ENCODE assay signal across 25 cellular contexts in the genomic region with DNA sequence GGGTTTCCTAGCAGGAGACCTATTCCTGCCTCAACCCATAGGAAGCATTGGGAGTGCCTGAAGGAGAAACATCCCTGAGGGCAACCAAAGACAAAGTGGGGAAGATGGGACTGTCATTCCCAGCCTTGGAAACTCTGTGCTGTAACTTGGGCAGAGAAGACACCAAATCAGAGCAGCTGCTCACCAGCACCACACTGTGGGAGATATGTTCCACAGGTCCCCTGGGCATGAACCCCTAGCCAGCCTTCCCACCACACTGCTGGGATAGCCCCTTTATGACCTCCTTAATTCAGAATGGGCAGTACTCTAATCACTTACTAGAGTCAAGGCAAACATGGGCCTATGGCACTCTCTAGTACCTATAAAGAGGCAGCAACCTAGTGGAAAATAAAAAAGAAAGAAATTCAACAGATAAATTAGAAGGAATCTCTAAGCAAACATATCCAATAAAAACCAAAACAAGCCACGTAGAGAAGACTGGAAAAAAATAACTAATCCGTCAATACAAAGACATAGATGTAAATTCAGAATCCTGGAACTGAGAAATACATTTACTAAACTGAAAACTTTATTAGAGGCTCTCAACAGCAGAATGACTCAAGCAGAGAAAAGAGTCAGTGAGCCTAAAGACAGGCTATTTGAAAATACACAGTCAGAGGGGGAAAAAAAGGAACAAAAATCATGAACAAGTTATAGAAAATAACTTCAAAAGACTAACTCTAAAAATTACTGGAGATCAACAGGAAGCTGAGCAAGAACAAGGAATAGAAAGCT.
A peak's percentile ranks its signal among the peaks of the same experiment; 100 is the strongest.
DNase-seq lines count a peak whose midpoint lies in the region; ATAC-seq, FAIRE-seq and TF ChIP-seq lines count a peak whose summit lies in the region.
"Had no signal": no experiment of that assay in that cellular context is flagged by ENCODE, and none has a peak within 500 bp of the region (broad histone marks: within the 10 kb centered on the region; RNA-seq: fewer than 3 reads in every experiment).

No MANE protein-coding gene starts in this region.

- no peak overlapping the region for H3K4me2 ChIP-seq in H9 (ENCODE audit: insufficient read depth, insufficient read length, low read length)
- no peak overlapping the region for H3K4me2 ChIP-seq in MM.1S (ENCODE audit: low read depth, low read length)
- no peak overlapping the region for H3K4me2 ChIP-seq in H1 (ENCODE audit: insufficient read depth in 1 of 2, low read depth in 2 of 2, low read length in 2 of 2)
- H3K4me2 ChIP-seq in mesenchymal stem cell (ENCODE audit: low read length, poor library complexity, severe bottlenecking), result no peak overlapping the region

- peak overlapping the region; percentile 28 for H2BK20ac ChIP-seq in H9 (ENCODE audit: low read depth, low read length, poor library complexity, severe bottlenecking)
- H2BK20ac ChIP-seq in H1 (ENCODE audit: low read length), result peak overlapping the region; percentile 99

- no peak overlapping the region for H2BK5ac ChIP-seq in H9 (ENCODE audit: insufficient read length, low read length)
- 0 out of 2 replicates have a peak overlapping the region, but pooled peaks have one; percentile 63 for H2BK5ac ChIP-seq in H1 (ENCODE audit: low read depth, low read length)
- no peak overlapping the region for H2BK5ac ChIP-seq in mesenchymal stem cell (ENCODE audit: low read depth, low read length, poor library complexity, severe bottlenecking)

- H3K4me1 Mint-ChIP-seq in H9, result peaks cover 39 to 52% of the 10 kb centered on the region in 2 experiments
- H3K4me1 Mint-ChIP-seq: B cell, CD14-positive monocyte had no signal

- H3K18ac ChIP-seq in H9 (ENCODE audit: insufficient read length, low read depth, low read length), result no peak overlapping the region
- peak overlapping the region; percentile 71; the same call in 1 of the 2 replicates for H3K18ac ChIP-seq in H1 (ENCODE audit: extremely low read depth, low read length)
- no peak overlapping the region for H3K18ac ChIP-seq in mesenchymal stem cell (ENCODE audit: low read depth in 1 of 2, low read length in 2 of 2)

- H4K8ac ChIP-seq in H9 (replicated peaks; ENCODE audit: insufficient read length, low read depth, low read length) (no peak overlapping the region), H1 (ENCODE audit: extremely low read depth, insufficient read depth, low read length) (no peak overlapping the region), mesenchymal stem cell (ENCODE audit: low read length) (no peak overlapping the region)

- no peaks in the 10 kb centered on the region for H3F3A ChIP-seq in MM.1S (ENCODE audit: insufficient read depth, low read length)

- H3K36me3 ChIP-seq in MM.1S (replicated peaks; ENCODE audit: insufficient read depth, low read length) (no peaks in the 10 kb centered on the region), H1 (ENCODE audit: control insufficient read depth in 2 of 4, insufficient read depth in 4 of 4, low read length in 3 of 4) (peaks cover 0 to 5% (median 0%) of the 10 kb centered on the region in 4 experiments; a peak in 1 of 8 replicates), mesenchymal stem cell (ENCODE audit: control insufficient read depth in 1 of 2, insufficient read depth in 2 of 2, low read depth in 1 of 2, low read length in 2 of 2) (no peaks in the 10 kb centered on the region)
- H3K36me3 ChIP-seq: SJSA1 had no signal

- H3K4me1 ChIP-seq in H9 (ENCODE audit: insufficient read depth, low read length) (peaks cover 14% of the 10 kb centered on the region), MM.1S (ENCODE audit: low read length) (no peaks in the 10 kb centered on the region), H1 (replicated peaks in 1 of 4; ENCODE audit: control insufficient read depth in 3 of 4, insufficient read depth in 4 of 4, low read length in 3 of 4) (peaks cover 10 to 17% (median 13%) of the 10 kb centered on the region in 4 experiments), mesenchymal stem cell (ENCODE audit: control insufficient read depth, insufficient read depth, low read depth, low read length) (no peaks in the 10 kb centered on the region)
- H3K4me1 ChIP-seq: SJSA1 had no signal

- H2BK120ac ChIP-seq in H9 (ENCODE audit: low read depth, low read length, poor library complexity, severe bottlenecking) (no peak overlapping the region), H1 (replicated peaks; ENCODE audit: low read depth, low read length) (peak overlapping the region; percentile 81), mesenchymal stem cell (ENCODE audit: low read depth, low read length) (no peak overlapping the region)

- peak overlapping the region in 1 of 3 experiments; percentile 41; a peak in 2 of 7 replicates for H3K27ac Mint-ChIP-seq in H9
- H3K27ac Mint-ChIP-seq: B cell, CD14-positive monocyte had no signal

- H3K79me2 ChIP-seq in H9 (ENCODE audit: insufficient read depth, low read length) (no peaks in the 10 kb centered on the region), MM.1S (ENCODE audit: low read length) (no peaks in the 10 kb centered on the region), H1 (ENCODE audit: control insufficient read depth in 1 of 2, insufficient read depth in 2 of 2, low read length in 2 of 2) (no peaks in the 10 kb centered on the region)

- peak; percentile 53 to 62 for TF ChIP-seq RAD21 in H1 (IDR thresholded peaks at IDR 0.05 in 1 of 2, conservative IDR thresholded peaks at IDR 0.05 in 1 of 2; ENCODE audit: low read depth in 2 of 2, low read length in 2 of 2)

- H3K14ac ChIP-seq in H9 (ENCODE audit: insufficient read depth, low read length) (no peak overlapping the region), H1 (ENCODE audit: insufficient read length) (no peak overlapping the region), mesenchymal stem cell (ENCODE audit: low read length in 2 of 2) (no peak overlapping the region)

- no peaks in the 10 kb centered on the region for H3K79me1 ChIP-seq in H9 (ENCODE audit: insufficient read depth, low read depth, low read length, poor library complexity, severe bottlenecking)
- H3K79me1 ChIP-seq in H1 (ENCODE audit: low read depth, low read length), result no peaks in the 10 kb centered on the region
- H3K79me1 ChIP-seq in mesenchymal stem cell (replicated peaks; ENCODE audit: low read length, poor library complexity, severe bottlenecking), result no peaks in the 10 kb centered on the region

- H3K9me3 Mint-ChIP-seq in H9, result peaks cover 14 to 19% of the 10 kb centered on the region in 2 experiments

- H3K9me3 ChIP-seq in H9 (ENCODE audit: control insufficient read depth, low read depth, low read length), result no peaks in the 10 kb centered on the region
- H3K9me3 ChIP-seq in MM.1S (replicated peaks; ENCODE audit: insufficient read depth, low read length), result no peaks in the 10 kb centered on the region
- H3K9me3 ChIP-seq in H1 (ENCODE audit: insufficient read depth in 2 of 2, low read depth in 1 of 2, low read length in 1 of 2), result peaks cover 0 to 5% of the 10 kb centered on the region in 2 experiments; a peak in 1 of 4 replicates
- H3K9me3 ChIP-seq in mesenchymal stem cell (ENCODE audit: control insufficient read depth, low read length), result peaks cover 42% of the 10 kb centered on the region
- H3K9me3 ChIP-seq: SJSA1 had no signal

- no peaks in the 10 kb centered on the region for H3K9me2 ChIP-seq in MM.1S (replicated peaks; ENCODE audit: insufficient read depth, low read length)

- no peak for FAIRE-seq in H1 (lab: Jason Lieb, UNC)

- WGBS in H9 (ENCODE audit: extremely low coverage, insufficient read length, low lambda C conversion rate), result no CpG with 5 or more reads among the region's 2 CpGs
- 91% methylated on average over 2 of the region's 2 CpGs; no CpG with 5 or more reads in 1 of the 2 experiments for WGBS in H1 (ENCODE audit: extremely low coverage in 1 of 2, insufficient coverage in 1 of 2, insufficient read length in 1 of 2, insufficient replicate concordance in 2 of 2, low coverage in 1 of 2, low lambda C conversion rate in 2 of 2, missing lambda C conversion rate in 1 of 2), 2 experiments
- WGBS in mesenchymal stem cell, result 100% methylated on average over 2 of the region's 2 CpGs

- no peak overlapping the region for H3K4me3 ChIP-seq in MM.1S (ENCODE audit: low read length)
- no peak overlapping the region for H3K4me3 ChIP-seq in H1 (ENCODE audit: extremely low read depth in 1 of 4, insufficient read depth in 2 of 4, low read depth in 3 of 4, low read length in 4 of 4)
- H3K4me3 ChIP-seq in mesenchymal stem cell (ENCODE audit: insufficient read depth in 1 of 2, low read depth in 1 of 2, low read length in 2 of 2), result peak overlapping the region in 1 of 2 experiments; percentile 14
- H3K4me3 ChIP-seq: GM23248, SJSA1 had no signal

- H3K9ac ChIP-seq in H9 (ENCODE audit: extremely low read depth, insufficient read length, low read length), result no peak overlapping the region
- no peak overlapping the region for H3K9ac ChIP-seq in MM.1S (ENCODE audit: low read length)
- no peak overlapping the region for H3K9ac ChIP-seq in H1 (replicated peaks in 1 of 4; ENCODE audit: extremely low read depth in 1 of 4, low read depth in 3 of 4, low read length in 3 of 4)
- H3K9ac ChIP-seq in mesenchymal stem cell (ENCODE audit: low read length), result no peak overlapping the region
- H3K9ac ChIP-seq: GM23248 had no signal

- POLR2A ChIA-PET in H1 (lab: Charles Lee; ENCODE audit: partially characterized antibody), result no interaction called here

- CTCF ChIA-PET in H1 (lab: Charles Lee; ENCODE audit: partially characterized antibody), result interaction anchor here (0.6 to 1.3 kb wide), 5 partner anchors 34 to 591 kb away, joined by 3 to 5 read pairs (median 3); no protein-coding TSS in a partner anchor

- ATAC-seq in GM21423 (IDR thresholded peaks at IDR 0.05; ENCODE audit: unreplicated experiment) (no peak), left cardiac atrium (no peak)

- peaks cover 7 to 34% (median 17%) of the 10 kb centered on the region in 3 experiments for H3K36me3 Mint-ChIP-seq in H9 (ENCODE audit: insufficient read depth in 1 of 3, low read depth in 3 of 3)
- H3K36me3 Mint-ChIP-seq: CD14-positive monocyte had no signal

- H2AFZ ChIP-seq in H9 (ENCODE audit: low read length), result no peak overlapping the region
- no peak overlapping the region for H2AFZ ChIP-seq in MM.1S (ENCODE audit: low read length)
- no peak overlapping the region for H2AFZ ChIP-seq in H1 (ENCODE audit: low read length)
- H2AFZ ChIP-seq in mesenchymal stem cell (ENCODE audit: low read depth, low read length), result no peak overlapping the region
- H2AFZ ChIP-seq: GM23248 had no signal

- no peak for TF ChIP-seq EP300 in H1 (IDR thresholded peaks at IDR 0.05; ENCODE audit: borderline replicate concordance in 1 of 2, low read depth in 2 of 2, low read length in 2 of 2)

- H4K20me1 ChIP-seq in H9 (ENCODE audit: control insufficient read depth, insufficient read depth, insufficient read length), result no peaks in the 10 kb centered on the region
- no peaks in the 10 kb centered on the region for H4K20me1 ChIP-seq in MM.1S (ENCODE audit: insufficient read depth, low read length)
- no peaks in the 10 kb centered on the region for H4K20me1 ChIP-seq in H1 (replicated peaks in 1 of 2; ENCODE audit: control insufficient read depth in 1 of 2, insufficient read depth in 2 of 2, low read length in 2 of 2)

- H3K27me3 ChIP-seq in H9 (ENCODE audit: insufficient read depth, low read length) (no peaks in the 10 kb centered on the region), MM.1S (replicated peaks; ENCODE audit: insufficient read depth, low read length) (no peaks in the 10 kb centered on the region), H1 (replicated peaks in 1 of 4; ENCODE audit: control insufficient read depth in 3 of 4, extremely low read depth in 1 of 4, insufficient read depth in 3 of 4, low read length in 3 of 4) (no peaks in the 10 kb centered on the region), mesenchymal stem cell (ENCODE audit: control insufficient read depth in 1 of 2, insufficient read depth in 1 of 2, low read length in 2 of 2) (peaks cover 0 to 83% of the 10 kb centered on the region in 2 experiments)
- H3K27me3 ChIP-seq: SJSA1 had no signal

- H3K4ac ChIP-seq in H9 (ENCODE audit: low read depth, low read length), result no peak overlapping the region
- no peak overlapping the region for H3K4ac ChIP-seq in H1 (replicated peaks; ENCODE audit: insufficient read length, low read depth, low read length)
- H3K4ac ChIP-seq in mesenchymal stem cell (ENCODE audit: low read depth in 1 of 2, low read length in 2 of 2), result no peak overlapping the region

- H3K23me2 ChIP-seq in H9 (ENCODE audit: insufficient read length, low read depth, low read length, poor library complexity, severe bottlenecking), result no peaks in the 10 kb centered on the region
- H3K23me2 ChIP-seq in H1 (ENCODE audit: low read depth, low read length), result no peaks in the 10 kb centered on the region

- H2BK15ac ChIP-seq in H9 (ENCODE audit: low read depth, low read length) (no peak overlapping the region), H1 (ENCODE audit: low read length) (0 out of 2 replicates have a peak overlapping the region, but pooled peaks have one; percentile 26), mesenchymal stem cell (ENCODE audit: low read depth, poor library complexity, severe bottlenecking) (no peak overlapping the region)

- DNase-seq in H9 (no peak), MM.1S (no peak), H1 (ENCODE audit: low read depth in 1 of 2, low spot score in 2 of 2) (no peak), mesenchymal stem cell (no peak), left cardiac atrium (no peak), SKM-1 (lab: John Stamatoyannopoulos, UW; ENCODE audit: unreplicated experiment) (no peak)
- DNase-seq: Calu3; DND-41; GM23248; HCEC 1CT; KBM-7; NCI-H1105 treated with DMSO at 0.1 percent for 48 hours; NCI-H146; NCI-H1930; NCI-H2107; NCI-H524 treated with DMSO at 0.1 percent for 48 hours; NCI-H774; NK-92 treated with Interleukin-12 subunit alpha and Interleukin-12 subunit beta, amount 100 ng/mL, for 24 hours; Right ventricle myocardium superior; RPMI8226; T-helper 1 cell had no signal

- H3K56ac ChIP-seq in H9 (ENCODE audit: insufficient read length, low read depth, low read length) (no peak overlapping the region), H1 (replicated peaks; ENCODE audit: insufficient read length, low read depth, low read length) (no peak overlapping the region)

- H3K27ac ChIP-seq in H9 (ENCODE audit: insufficient read length, low read depth, low read length), result no peak overlapping the region
- no peak overlapping the region for H3K27ac ChIP-seq in MM.1S (ENCODE audit: low read length)
- no peak overlapping the region for H3K27ac ChIP-seq in H1 (ENCODE audit: low read depth, low read length)
- H3K27ac ChIP-seq in mesenchymal stem cell (ENCODE audit: low read length, poor library complexity, severe bottlenecking), result no peak overlapping the region
- H3K27ac ChIP-seq: GM23248, SJSA1 had no signal

- no peaks in the 10 kb centered on the region for H3K27me3 Mint-ChIP-seq in H9 (ENCODE audit: low read depth)
- H3K27me3 Mint-ChIP-seq: B cell had no signal

- no peak overlapping the region for H4K91ac ChIP-seq in H9 (ENCODE audit: insufficient read length, low read depth, low read length)
- H4K91ac ChIP-seq in H1 (replicated peaks; ENCODE audit: insufficient read length, low read length), result no peak overlapping the region
- peak overlapping the region; percentile 71 for H4K91ac ChIP-seq in mesenchymal stem cell (ENCODE audit: low read length)

- TF ChIP-seq POLR2A in H1 (IDR thresholded peaks at IDR 0.05; ENCODE audit: control extremely low read depth in 1 of 2, low read depth in 2 of 2, low read length in 2 of 2), result no peak

- no peak overlapping the region for H4K5ac ChIP-seq in H9 (ENCODE audit: insufficient read length, low read depth, low read length)
- H4K5ac ChIP-seq in H1 (ENCODE audit: insufficient read length, low read depth, low read length), result no peak overlapping the region

- no peak overlapping the region for H2BK12ac ChIP-seq in H9 (ENCODE audit: insufficient read length, low read depth, low read length)
- peak overlapping the region; percentile 93 for H2BK12ac ChIP-seq in H1 (ENCODE audit: low read depth, low read length)
- no peak overlapping the region for H2BK12ac ChIP-seq in mesenchymal stem cell (ENCODE audit: low read length in 2 of 2)

- H2AK5ac ChIP-seq in H9 (ENCODE audit: insufficient read length, low read length), result no peak overlapping the region
- no peak overlapping the region for H2AK5ac ChIP-seq in H1 (ENCODE audit: low read depth, low read length)
- no peak overlapping the region for H2AK5ac ChIP-seq in mesenchymal stem cell (ENCODE audit: low read length, severe bottlenecking)

- no peak overlapping the region for H3K23ac ChIP-seq in H9 (ENCODE audit: insufficient read length, low read depth, low read length)
- no peak overlapping the region for H3K23ac ChIP-seq in H1 (ENCODE audit: insufficient read length)
- no peak overlapping the region for H3K23ac ChIP-seq in mesenchymal stem cell (ENCODE audit: low read length in 2 of 2)

- no peak overlapping the region for H3K4me3 Mint-ChIP-seq in H9
- H3K4me3 Mint-ChIP-seq: B cell, CD14-positive monocyte had no signal

- H3T11ph ChIP-seq in H9 (ENCODE audit: low read length), result no peak overlapping the region

- TF ChIP-seq CTCF in H9 (conservative IDR thresholded peaks at IDR 0.05) (peak; percentile 52; the same call in 2 of the 3 replicates), MM.1S (IDR thresholded peaks at IDR 0.05; ENCODE audit: low read length) (peak; percentile 27; the same call in 1 of the 2 replicates), H1 (IDR thresholded peaks at IDR 0.05; ENCODE audit: control extremely low read depth in 1 of 3, insufficient read depth in 1 of 3, low read depth in 1 of 3, low read length in 3 of 3) (peak; percentile 34 to 54 (median 38))

- intact Hi-C loops in left cardiac atrium (cut with DNase I), result no loop called here
